35 cellular contexts compared by ENCODE assay signal in genomic region chr16:82636958-82637357, GRCh38. TPM values are rescaled to one million over a fixed set of nuclear protein-coding genes. Genes with fewer than 3 reads are reported as not detected.
"Had no signal": no experiment of that assay in that cellular context is flagged by ENCODE, and none has a peak within 500 bp of the region (broad histone marks: within the 10 kb centered on the region; RNA-seq: fewer than 3 reads in every experiment).

No MANE protein-coding gene starts in this region.

- H3K36me3 ChIP-seq: ascending aorta, breast epithelium, cardiac muscle cell, esophagus muscularis mucosa, gastrocnemius medialis, heart right ventricle had no signal

- H3K27me3 Mint-ChIP-seq: activated CD4-positive, alpha-beta memory T cell treated with anti-CD3 and anti-CD28 coated beads for 36 hours; activated CD4-positive, alpha-beta T cell treated with anti-CD3 and anti-CD28 coated beads, Interleukin-2, amount 10 ng/mL, durations not matched to agents 24 days and 14 days had no signal

- H3K9me3 ChIP-seq: ascending aorta, breast epithelium, esophagus muscularis mucosa, gastrocnemius medialis, heart right ventricle had no signal

- H3K27ac ChIP-seq: cardiac muscle cell, coronary artery, dorsolateral prefrontal cortex, esophagus muscularis mucosa had no signal

- H3K27me3 ChIP-seq: ascending aorta, cardiac muscle cell, dorsolateral prefrontal cortex, foreskin keratinocyte, gastrocnemius medialis, heart right ventricle had no signal

- H3K27ac Mint-ChIP-seq: activated CD4-positive, alpha-beta memory T cell treated with anti-CD3 and anti-CD28 coated beads for 36 hours; activated CD4-positive, alpha-beta T cell treated with anti-CD3 and anti-CD28 coated beads for 36 hours; activated CD4-positive, alpha-beta T cell treated with anti-CD3 and anti-CD28 coated beads, Interleukin-2, amount 10 ng/mL, durations not matched to agents 24 days and 14 days; activated CD8-positive, alpha-beta T cell treated with anti-CD3 and anti-CD28 coated beads, Interleukin-2, amount 10 ng/mL, durations not matched to agents 7 days and 5 days; activated naive CD4-positive, alpha-beta T cell treated with anti-CD3 and anti-CD28 coated beads, Interleukin-2, amount 10 ng/mL, durations not matched to agents 7 days and 5 days; activated naive CD4-positive, alpha-beta T cell treated with anti-CD3 and anti-CD28 coated beads, Interleukin-2, amount 50 U/mL, for 72 hours; activated naive CD8-positive, alpha-beta T cell treated with anti-CD3 and anti-CD28 coated beads, Interleukin-2, amount 10 ng/mL, durations not matched to agents 7 days and 5 days; activated T-cell treated with anti-CD3 and anti-CD28 coated beads, Interleukin-2, amount 50 U/mL, for 24 hours; activated T-cell treated with anti-CD3 and anti-CD28 coated beads, Interleukin-2, amount 50 U/mL, for 72 hours; brain; dendritic cell treated with granulocyte-macrophage colony-stimulating factor and Interleukin-4, amounts not matched to agents 40 ng/mL and 50 ng/mL, for 4 days; endodermal cell had no signal

- H3K36me3 Mint-ChIP-seq: activated CD4-positive, alpha-beta memory T cell treated with anti-CD3 and anti-CD28 coated beads for 36 hours; activated naive CD4-positive, alpha-beta T cell treated with anti-CD3 and anti-CD28 coated beads, Interleukin-2, amount 10 ng/mL, durations not matched to agents 7 days and 5 days; activated naive CD4-positive, alpha-beta T cell treated with anti-CD3 and anti-CD28 coated beads, Interleukin-2, amount 50 U/mL, for 72 hours; activated naive CD8-positive, alpha-beta T cell treated with anti-CD3 and anti-CD28 coated beads, Interleukin-2, amount 10 ng/mL, durations not matched to agents 7 days and 5 days; brain had no signal

- H3K4me3 ChIP-seq: ascending aorta, breast epithelium, cardiac muscle cell, coronary artery, dorsolateral prefrontal cortex, esophagus muscularis mucosa, gastrocnemius medialis, heart right ventricle had no signal

- ATAC-seq: activated CD4-positive, alpha-beta T cell treated with anti-CD3 and anti-CD28 coated beads for 36 hours; activated CD8-positive, alpha-beta T cell treated with anti-CD3 and anti-CD28 coated beads, Interleukin-2, amount 10 ng/mL, durations not matched to agents 7 days and 5 days; activated naive CD4-positive, alpha-beta T cell treated with anti-CD3 and anti-CD28 coated beads, Interleukin-2, amount 50 U/mL, for 72 hours; activated T-cell treated with anti-CD3 and anti-CD28 coated beads, Interleukin-2, amount 50 U/mL, for 72 hours; foreskin keratinocyte; gastrocnemius medialis; heart right ventricle had no signal

- H3K4me1 ChIP-seq: breast epithelium had no signal

- DNase-seq: activated CD4-positive, alpha-beta memory T cell treated with anti-CD3 and anti-CD28 coated beads for 36 hours; activated CD4-positive, alpha-beta T cell treated with anti-CD3 and anti-CD28 coated beads for 36 hours; activated CD4-positive, alpha-beta T cell treated with anti-CD3 and anti-CD28 coated beads, Interleukin-2, amount 10 ng/mL, durations not matched to agents 24 days and 14 days; activated CD4-positive, CD25-positive, alpha-beta regulatory T cell; activated CD4-positive, CD25-positive, alpha-beta regulatory T cell treated with anti-CD3 and anti-CD28 coated beads, Interleukin-2, amount 50 U/mL, for 72 hours; activated CD8-positive, alpha-beta memory T cell treated with anti-CD3 and anti-CD28 coated beads, Interleukin-2, amount 50 U/mL, for 48 hours; activated CD8-positive, alpha-beta T cell treated with anti-CD3 and anti-CD28 coated beads, Interleukin-2, amount 10 ng/mL, durations not matched to agents 7 days and 5 days; activated gamma-delta T cell; activated naive CD4-positive, alpha-beta T cell; activated naive CD4-positive, alpha-beta T cell treated with anti-CD3 and anti-CD28 coated beads, Interleukin-2, amount 10 ng/mL, durations not matched to agents 7 days and 5 days; activated naive CD8-positive, alpha-beta T cell treated with anti-CD3 and anti-CD28 coated beads, Interleukin-2, amount 10 ng/mL, durations not matched to agents 7 days and 5 days; activated T-cell treated with anti-CD3 and anti-CD28 coated beads for 4 hours; activated T-cell treated with anti-CD3 and anti-CD28 coated beads, Interleukin-2, amount 50 U/mL, for 24 hours; activated T-cell treated with anti-CD3 and anti-CD28 coated beads, Interleukin-2, amount 50 U/mL, for 72 hours; central memory CD4-positive, alpha-beta T cell; cerebellar nuclear complex; dorsolateral prefrontal cortex; effector memory CD4-positive, alpha-beta T cell; endodermal cell; erythroblast; foreskin keratinocyte; gastrocnemius medialis; glutamatergic neuron; heart right ventricle; T-helper 2 cell had no signal

- H3K4me3 Mint-ChIP-seq: activated CD4-positive, alpha-beta memory T cell treated with anti-CD3 and anti-CD28 coated beads for 36 hours; activated CD4-positive, alpha-beta T cell treated with anti-CD3 and anti-CD28 coated beads for 36 hours; activated CD4-positive, alpha-beta T cell treated with anti-CD3 and anti-CD28 coated beads, Interleukin-2, amount 10 ng/mL, durations not matched to agents 24 days and 14 days; activated CD8-positive, alpha-beta T cell treated with anti-CD3 and anti-CD28 coated beads, Interleukin-2, amount 10 ng/mL, durations not matched to agents 7 days and 5 days; activated naive CD4-positive, alpha-beta T cell treated with anti-CD3 and anti-CD28 coated beads, Interleukin-2, amount 10 ng/mL, durations not matched to agents 7 days and 5 days; activated naive CD8-positive, alpha-beta T cell treated with anti-CD3 and anti-CD28 coated beads, Interleukin-2, amount 10 ng/mL, durations not matched to agents 7 days and 5 days; activated T-cell treated with anti-CD3 and anti-CD28 coated beads, Interleukin-2, amount 50 U/mL, for 24 hours; activated T-cell treated with anti-CD3 and anti-CD28 coated beads, Interleukin-2, amount 50 U/mL, for 72 hours; brain; dendritic cell treated with granulocyte-macrophage colony-stimulating factor and Interleukin-4, amounts not matched to agents 40 ng/mL and 50 ng/mL, for 4 days; endodermal cell had no signal

- H3K9me3 Mint-ChIP-seq: activated CD4-positive, alpha-beta memory T cell treated with anti-CD3 and anti-CD28 coated beads for 36 hours; activated CD4-positive, alpha-beta T cell treated with anti-CD3 and anti-CD28 coated beads, Interleukin-2, amount 10 ng/mL, durations not matched to agents 24 days and 14 days; activated naive CD4-positive, alpha-beta T cell treated with anti-CD3 and anti-CD28 coated beads, Interleukin-2, amount 10 ng/mL, durations not matched to agents 7 days and 5 days; activated naive CD4-positive, alpha-beta T cell treated with anti-CD3 and anti-CD28 coated beads, Interleukin-2, amount 50 U/mL, for 72 hours; activated naive CD8-positive, alpha-beta T cell treated with anti-CD3 and anti-CD28 coated beads, Interleukin-2, amount 10 ng/mL, durations not matched to agents 7 days and 5 days; activated T-cell treated with anti-CD3 and anti-CD28 coated beads, Interleukin-2, amount 50 U/mL, for 24 hours; dendritic cell treated with granulocyte-macrophage colony-stimulating factor and Interleukin-4, amounts not matched to agents 40 ng/mL and 50 ng/mL, for 4 days had no signal

RNA-seq across cellular contexts. Expression of gene CDH13, which starts 10.2 kb away (rescaled TPM):
- total RNA-seq: activated CD4-positive, alpha-beta memory T cell treated with anti-CD3 and anti-CD28 coated beads for 36 hours; activated CD4-positive, alpha-beta T cell treated with anti-CD3 and anti-CD28 coated beads for 36 hours; activated CD4-positive, alpha-beta T cell treated with anti-CD3 and anti-CD28 coated beads, Interleukin-2, amount 10 ng/mL, durations not matched to agents 24 days and 14 days; activated CD8-positive, alpha-beta memory T cell treated with anti-CD3 and anti-CD28 coated beads for 36 hours; activated CD8-positive, alpha-beta T cell treated with anti-CD3 and anti-CD28 coated beads, Interleukin-2, amount 10 ng/mL, durations not matched to agents 7 days and 5 days; activated naive CD4-positive, alpha-beta T cell treated with anti-CD3 and anti-CD28 coated beads, Interleukin-2, amount 50 U/mL, for 72 hours; activated naive CD8-positive, alpha-beta T cell treated with anti-CD3 and anti-CD28 coated beads, Interleukin-2, amount 10 ng/mL, durations not matched to agents 7 days and 5 days; activated T-cell treated with anti-CD3 and anti-CD28 coated beads, Interleukin-2, amount 50 U/mL, for 72 hours; T-helper 1 cell treated with Interleukin-12 subunit alpha and Interleukin-12 subunit beta and Interleukin-4 antibody, amounts not matched to agents 30 ng/mL and 1 ng/mL, for 36 hours had no signal
